ENCODE assay signal across 10 cellular contexts in genomic region chr1:116990612-116991151, GRCh38. TPM values are rescaled to one million over a fixed set of nuclear protein-coding genes. Genes with fewer than 3 reads are reported as not detected.
A peak's percentile ranks its signal among the peaks of the same experiment; 100 is the strongest.
DNase-seq lines count a peak whose midpoint lies in the region; ATAC-seq, FAIRE-seq and TF ChIP-seq lines count a peak whose summit lies in the region.
"Had no signal": no experiment of that assay in that cellular context is flagged by ENCODE, and none has a peak within 500 bp of the region (broad histone marks: within the 10 kb centered on the region; RNA-seq: fewer than 3 reads in every experiment).

No MANE protein-coding gene starts in this region.

- DNase-seq in CD1c-positive myeloid dendritic cell (ENCODE audit: extremely low spot score): peak; percentile 89
- peak; percentile 87 for DNase-seq in RCC 7860 (ENCODE audit: low spot score)
- no peak for DNase-seq in naive thymus-derived CD4-positive, alpha-beta T cell
- DNase-seq in NCI-H2029 treated with DMSO at 0.1 percent for 48 hours (lab: John Stamatoyannopoulos, UW): no peak
- no peak for DNase-seq in CD8-positive, alpha-beta T cell
- DNase-seq: cortex of kidney had no signal

- peaks cover 4 to 7% of the 10 kb centered on the region in 2 donors for H3K4me1 ChIP-seq in esophagus (ENCODE audit: control insufficient read depth in 2 of 2, insufficient read depth in 2 of 2, low read length in 1 of 2)
- H3K4me1 ChIP-seq in naive thymus-derived CD4-positive, alpha-beta T cell (ENCODE audit: control insufficient read depth in 2 of 2, insufficient read depth in 2 of 2, low read length in 2 of 2): peaks cover 6 to 48% of the 10 kb centered on the region in 2 donors
- peaks cover 45% of the 10 kb centered on the region for H3K4me1 ChIP-seq in CD8-positive, alpha-beta T cell (ENCODE audit: insufficient read depth, low read length)

- ATAC-seq in naive thymus-derived CD4-positive, alpha-beta T cell: peak; percentile 15
- ATAC-seq in HG03460 (IDR thresholded peaks at IDR 0.05; ENCODE audit: unreplicated experiment): no peak
- no peak for ATAC-seq in HG03432 (IDR thresholded peaks at IDR 0.05; ENCODE audit: unreplicated experiment)
- ATAC-seq in CD8-positive, alpha-beta T cell: no peak

- peak overlapping the region; percentile 71 to 84 for H3K27ac ChIP-seq in esophagus (ENCODE audit: low read depth in 2 of 2, low read length in 1 of 2)
- H3K27ac ChIP-seq in naive thymus-derived CD4-positive, alpha-beta T cell (ENCODE audit: low read depth, low read length): no peak overlapping the region
- H3K27ac ChIP-seq in CD8-positive, alpha-beta T cell (ENCODE audit: low read depth, low read length): no peak overlapping the region

- H3K36me3 ChIP-seq in esophagus (ENCODE audit: control insufficient read depth in 2 of 2, insufficient read depth in 2 of 2, low read length in 1 of 2): peaks cover 0 to 6% of the 10 kb centered on the region in 2 donors
- no peaks in the 10 kb centered on the region for H3K36me3 ChIP-seq in naive thymus-derived CD4-positive, alpha-beta T cell (ENCODE audit: control insufficient read depth in 2 of 3, insufficient read depth in 3 of 3, low read length in 3 of 3)
- H3K36me3 ChIP-seq in CD8-positive, alpha-beta T cell (ENCODE audit: insufficient read depth, low read length): no peaks in the 10 kb centered on the region

- H3K4me3 Mint-ChIP-seq in naive thymus-derived CD4-positive, alpha-beta T cell: no peak overlapping the region
- no peak overlapping the region for H3K4me3 Mint-ChIP-seq in CD8-positive, alpha-beta T cell

- no peaks in the 10 kb centered on the region for H3K27me3 Mint-ChIP-seq in naive thymus-derived CD4-positive, alpha-beta T cell
- no peaks in the 10 kb centered on the region for H3K27me3 Mint-ChIP-seq in CD8-positive, alpha-beta T cell (ENCODE audit: low read depth)

- peaks cover 0 to 14% (median 0%) of the 10 kb centered on the region in 5 donors for H3K36me3 Mint-ChIP-seq in naive thymus-derived CD4-positive, alpha-beta T cell
- no peaks in the 10 kb centered on the region for H3K36me3 Mint-ChIP-seq in CD8-positive, alpha-beta T cell

- H3K4me3 ChIP-seq in esophagus (ENCODE audit: low read depth in 1 of 2, low read length in 2 of 2): no peak overlapping the region
- no peak overlapping the region for H3K4me3 ChIP-seq in naive thymus-derived CD4-positive, alpha-beta T cell (ENCODE audit: low read length)
- no peak overlapping the region for H3K4me3 ChIP-seq in CD8-positive, alpha-beta T cell (ENCODE audit: low read depth, low read length)

- peaks cover 22 to 70% (median 67%) of the 10 kb centered on the region in 7 donors for H3K4me1 Mint-ChIP-seq in naive thymus-derived CD4-positive, alpha-beta T cell
- peaks cover 51% of the 10 kb centered on the region for H3K4me1 Mint-ChIP-seq in CD8-positive, alpha-beta T cell (ENCODE audit: low read depth)

- H3K9me3 ChIP-seq in esophagus (ENCODE audit: control insufficient read depth in 2 of 2, insufficient read depth in 1 of 2, low read depth in 1 of 2, low read length in 1 of 2): no peaks in the 10 kb centered on the region
- no peaks in the 10 kb centered on the region for H3K9me3 ChIP-seq in naive thymus-derived CD4-positive, alpha-beta T cell (ENCODE audit: control insufficient read depth in 2 of 3, low read length in 3 of 3)
- H3K9me3 ChIP-seq in CD8-positive, alpha-beta T cell (ENCODE audit: low read length): no peaks in the 10 kb centered on the region

- FAIRE-seq in RCC 7860 (lab: Jason Lieb, UNC): peak; percentile 95
- FAIRE-seq: TTC549 had no signal

- TF ChIP-seq CTCF in CD8-positive, alpha-beta T cell (IDR thresholded peaks at IDR 0.05): no peak

- no peak overlapping the region for H3K27ac Mint-ChIP-seq in naive thymus-derived CD4-positive, alpha-beta T cell
- H3K27ac Mint-ChIP-seq in CD8-positive, alpha-beta T cell: no peak overlapping the region

- CTCF ChIA-PET in naive thymus-derived CD4-positive, alpha-beta T cell (lab: Charles Lee): no interaction called here
- CTCF ChIA-PET in CD8-positive, alpha-beta T cell (lab: Charles Lee): no interaction called here

- H3K9me3 Mint-ChIP-seq in naive thymus-derived CD4-positive, alpha-beta T cell: peaks cover 0 to 4% (median 0%) of the 10 kb centered on the region in 11 donors
- H3K9me3 Mint-ChIP-seq in CD8-positive, alpha-beta T cell: no peaks in the 10 kb centered on the region

- WGBS in esophagus, 2 donors: 32 to 69% methylated on average over 11 to 12 of the region's 12 CpGs

- intact Hi-C loops in naive thymus-derived CD4-positive, alpha-beta T cell (cut with micrococcal nuclease): no loop called here
- intact Hi-C loops in CD8-positive, alpha-beta T cell (cut with DNase I, micrococcal nuclease): no loop called here

- POLR2A ChIA-PET in naive thymus-derived CD4-positive, alpha-beta T cell (lab: Charles Lee): interaction anchor here (0.8 to 5.6 kb wide), 2 partner anchors 19 to 175 kb away, joined by 3 to 73 read pairs; no protein-coding TSS in a partner anchor
- POLR2A ChIA-PET in CD8-positive, alpha-beta T cell (lab: Charles Lee): no interaction called here

- H3K27me3 ChIP-seq in esophagus (ENCODE audit: control insufficient read depth in 1 of 2, insufficient read depth in 2 of 2, low read length in 2 of 2): no peaks in the 10 kb centered on the region
- no peaks in the 10 kb centered on the region for H3K27me3 ChIP-seq in naive thymus-derived CD4-positive, alpha-beta T cell (ENCODE audit: control insufficient read depth in 2 of 2, insufficient read depth in 2 of 2, low read length in 2 of 2)
- no peaks in the 10 kb centered on the region for H3K27me3 ChIP-seq in CD8-positive, alpha-beta T cell (ENCODE audit: insufficient read depth, low read length)

RNA-seq across cellular contexts. Expression of gene CD101, which starts 10.9 kb away (rescaled TPM):
- polyA plus RNA-seq in esophagus: 1 to 10 TPM; 1.5 to 2.9 TPM
- total RNA-seq in naive thymus-derived CD4-positive, alpha-beta T cell: 10 to 100 TPM in 3 of 5 experiments, 1 to 10 TPM in 2; 3.9 to 15.4 (median 10.3) TPM
- polyA plus RNA-seq in naive thymus-derived CD4-positive, alpha-beta T cell: 1 to 10 TPM; 5.8 to 9.9 TPM
- total RNA-seq in CD8-positive, alpha-beta T cell: 1 to 10 TPM; 3.7 to 4.4 TPM

Comparison
In these comparisons a context has a peak if more than half of its experiments do, and no peak if none do; other contexts are left out.
1. DNase-seq: peak in CD1c-positive myeloid dendritic cell (single experiment) and RCC 7860 (single experiment); none in naive thymus-derived CD4-positive, alpha-beta T cell (0 of 9), NCI-H2029 treated with DMSO at 0.1 percent for 48 hours (single experiment) and CD8-positive, alpha-beta T cell (0 of 7).
2. H3K27ac ChIP-seq: peak in esophagus (2 of 2); none in naive thymus-derived CD4-positive, alpha-beta T cell (single experiment) and CD8-positive, alpha-beta T cell (single experiment).